In genomic region chr2:162607915-162608314, GRCh38 we compare ENCODE assay signal across 16 cellular contexts.
A peak's percentile ranks its signal among the peaks of the same experiment; 100 is the strongest.
DNase-seq lines count a peak whose midpoint lies in the region; TF ChIP-seq lines count a peak whose summit lies in the region.
"Had no signal": no experiment of that assay in that cellular context is flagged by ENCODE, and none has a peak within 500 bp of the region (broad histone marks: within the 10 kb centered on the region; RNA-seq: fewer than 3 reads in every experiment).

No MANE protein-coding gene starts in this region.

- no peaks in the 10 kb centered on the region for H3K79me1 ChIP-seq in trophoblast cell (ENCODE audit: low read length)

- H3K14ac ChIP-seq in trophoblast cell (ENCODE audit: low read length) = no peak overlapping the region

- no peak overlapping the region for H4K8ac ChIP-seq in trophoblast cell (ENCODE audit: low read depth, low read length)

- no peak overlapping the region for H4K12ac ChIP-seq in trophoblast cell (ENCODE audit: low read depth, low read length)

- H2BK120ac ChIP-seq in trophoblast cell (ENCODE audit: insufficient read depth, low read length, poor library complexity) = no peak overlapping the region

- no peak overlapping the region for H3K18ac ChIP-seq in trophoblast cell (ENCODE audit: low read length)

- H2BK5ac ChIP-seq in trophoblast cell (ENCODE audit: low read depth, low read length, poor library complexity) = no peak overlapping the region

- no peak overlapping the region for H4K91ac ChIP-seq in trophoblast cell (ENCODE audit: low read depth, low read length)

- peak; percentile 51 to 62 for TF ChIP-seq RAD21 in liver (IDR thresholded peaks at IDR 0.05)

- H2AK5ac ChIP-seq in trophoblast cell (ENCODE audit: low read length) = no peak overlapping the region

- WGBS in liver = 38% methylated on average over 5 of the region's 5 CpGs
- WGBS in trophoblast cell (ENCODE audit: extremely low coverage, insufficient coverage, insufficient read length) = no CpG with 5 or more reads among the region's 5 CpGs

- H3K27ac ChIP-seq in liver (ENCODE audit: low read depth in 1 of 2, low read length in 2 of 2) (peak overlapping the region; percentile 46 to 57), skeletal muscle tissue (ENCODE audit: low read depth, low read length) (peak overlapping the region; percentile 51), trophoblast cell (ENCODE audit: low read depth, low read length) (no peak overlapping the region)
- H3K27ac ChIP-seq: A549, HL-60, Peyer's patch, SJSA1 had no signal

- TF ChIP-seq CTCF in liver (IDR thresholded peaks at IDR 0.05; ENCODE audit: low read depth, low read length, missing input control) = no peak

- no peak overlapping the region for H3K4me3 ChIP-seq in liver (ENCODE audit: low read depth in 1 of 3, low read length in 3 of 3)
- no peak overlapping the region for H3K4me3 ChIP-seq in skeletal muscle tissue (ENCODE audit: low read length in 3 of 3)
- no peak overlapping the region for H3K4me3 ChIP-seq in MG63
- no peak overlapping the region for H3K4me3 ChIP-seq in trophoblast cell (ENCODE audit: low read depth, low read length)
- H3K4me3 ChIP-seq: A549, Peyer's patch, SJSA1 had no signal

- H3K4me2 ChIP-seq in trophoblast cell (ENCODE audit: low read length) = no peak overlapping the region
- H3K4me2 ChIP-seq: A549 had no signal

- H3K27me3 ChIP-seq in liver (ENCODE audit: control insufficient read depth in 4 of 4, insufficient read depth in 4 of 4, low read length in 3 of 4) = no peaks in the 10 kb centered on the region
- no peaks in the 10 kb centered on the region for H3K27me3 ChIP-seq in skeletal muscle tissue (ENCODE audit: control insufficient read depth in 3 of 3, insufficient read depth in 3 of 3, low read length in 3 of 3)
- H3K27me3 ChIP-seq in MG63 = no peaks in the 10 kb centered on the region
- H3K27me3 ChIP-seq in trophoblast cell (ENCODE audit: insufficient read depth, low read length) = no peaks in the 10 kb centered on the region
- H3K27me3 ChIP-seq: Peyer's patch, SJSA1 had no signal

- H3K4ac ChIP-seq in trophoblast cell (ENCODE audit: low read depth, low read length) = no peak overlapping the region

- H3K23ac ChIP-seq in trophoblast cell (ENCODE audit: low read length) = no peak overlapping the region

- no peak overlapping the region for H2AFZ ChIP-seq in trophoblast cell (ENCODE audit: insufficient read depth, low read length, poor library complexity)

- no peaks in the 10 kb centered on the region for H3K9me3 ChIP-seq in liver (ENCODE audit: control insufficient read depth in 4 of 4, low read length in 3 of 4)
- no peaks in the 10 kb centered on the region for H3K9me3 ChIP-seq in skeletal muscle tissue (ENCODE audit: control insufficient read depth in 3 of 3, low read length in 3 of 3)
- H3K9me3 ChIP-seq in MG63 = no peaks in the 10 kb centered on the region
- no peaks in the 10 kb centered on the region for H3K9me3 ChIP-seq in trophoblast cell (ENCODE audit: insufficient read depth, low read depth, low read length)
- H3K9me3 ChIP-seq: A549, Peyer's patch, SJSA1 had no signal

- peak; percentile 6 for DNase-seq in H4 (ENCODE audit: low spot score)
- DNase-seq in NCI-H69 (lab: John Stamatoyannopoulos, UW) = peak; percentile 5
- no peak for DNase-seq in MG63
- no peak for DNase-seq in NCI-H2171 treated with DMSO at 0.1 percent for 48 hours (lab: John Stamatoyannopoulos, UW)
- DNase-seq in trophoblast cell = no peak
- DNase-seq: CD4-positive, alpha-beta T cell; HCEC 1CT; MV-4-11; NCI-H187; NCI-H446 treated with DMSO at 0.1 percent for 48 hours; Peyer's patch had no signal

- no peak overlapping the region for H3K9ac ChIP-seq in liver (ENCODE audit: low read depth in 1 of 2, low read length in 2 of 2)
- no peak overlapping the region for H3K9ac ChIP-seq in skeletal muscle tissue (ENCODE audit: low read depth in 1 of 3, low read length in 3 of 3)
- no peak overlapping the region for H3K9ac ChIP-seq in trophoblast cell (ENCODE audit: low read length)

- H3K79me2 ChIP-seq in trophoblast cell (ENCODE audit: control insufficient read depth, insufficient read depth, low read length, poor library complexity) = no peaks in the 10 kb centered on the region

- no peaks in the 10 kb centered on the region for H3K36me3 ChIP-seq in liver (ENCODE audit: control insufficient read depth in 4 of 4, insufficient read depth in 3 of 4, low read depth in 1 of 4, low read length in 3 of 4)
- H3K36me3 ChIP-seq in skeletal muscle tissue (ENCODE audit: control insufficient read depth in 3 of 3, insufficient read depth in 3 of 3, low read length in 3 of 3) = no peaks in the 10 kb centered on the region
- no peaks in the 10 kb centered on the region for H3K36me3 ChIP-seq in MG63
- no peaks in the 10 kb centered on the region for H3K36me3 ChIP-seq in trophoblast cell (ENCODE audit: control insufficient read depth in 1 of 2, insufficient read depth in 2 of 2, low read length in 2 of 2)
- H3K36me3 ChIP-seq: Peyer's patch, SJSA1 had no signal

- no peak overlapping the region for H2BK12ac ChIP-seq in trophoblast cell (ENCODE audit: low read length)

- H3K4me1 ChIP-seq in liver (ENCODE audit: control insufficient read depth in 4 of 4, insufficient read depth in 4 of 4, low read length in 3 of 4) (peaks cover 0 to 8% (median 0%) of the 10 kb centered on the region in 4 donors), skeletal muscle tissue (ENCODE audit: control insufficient read depth in 3 of 3, insufficient read depth in 3 of 3, low read length in 3 of 3) (no peaks in the 10 kb centered on the region), trophoblast cell (ENCODE audit: control insufficient read depth in 1 of 2, insufficient read depth in 2 of 2, low read length in 2 of 2) (no peaks in the 10 kb centered on the region)
- H3K4me1 ChIP-seq: A549, Peyer's patch, SJSA1 had no signal

TF ChIP-seq in liver, 16 proteins besides CTCF, POLR2A, EP300 and RAD21:
- TF ChIP-seq GABPA (IDR thresholded peaks at IDR 0.05 in 1 of 2, conservative IDR thresholded peaks at IDR 0.05 in 1 of 2) (no peak), JUND (IDR thresholded peaks at IDR 0.05) (peak; percentile 93 to 99), HNF4A (conservative IDR thresholded peaks at IDR 0.05) (peak; percentile 90 to 95), TAF1 (conservative IDR thresholded peaks at IDR 0.05) (peak; percentile 49), ATF3 (IDR thresholded peaks at IDR 0.05) (peak; percentile 97), EGR1 (IDR thresholded peaks at IDR 0.05; ENCODE audit: low read depth in 2 of 2) (no peak), NR2F2 (IDR thresholded peaks at IDR 0.05) (no peak), FOXA1 (IDR thresholded peaks at IDR 0.05) (peak; percentile 83), SP1 (IDR thresholded peaks at IDR 0.05) (peak; percentile 99), FOXA2 (IDR thresholded peaks at IDR 0.05) (peak; percentile 90), RXRA (IDR thresholded peaks at IDR 0.05) (peak; percentile 22 to 41), YY1 (IDR thresholded peaks at IDR 0.05) (no peak), HNF4G (IDR thresholded peaks at IDR 0.05) (peak; percentile 79), MAX (IDR thresholded peaks at IDR 0.05) (no peak)
- TF ChIP-seq, protein P1, sequence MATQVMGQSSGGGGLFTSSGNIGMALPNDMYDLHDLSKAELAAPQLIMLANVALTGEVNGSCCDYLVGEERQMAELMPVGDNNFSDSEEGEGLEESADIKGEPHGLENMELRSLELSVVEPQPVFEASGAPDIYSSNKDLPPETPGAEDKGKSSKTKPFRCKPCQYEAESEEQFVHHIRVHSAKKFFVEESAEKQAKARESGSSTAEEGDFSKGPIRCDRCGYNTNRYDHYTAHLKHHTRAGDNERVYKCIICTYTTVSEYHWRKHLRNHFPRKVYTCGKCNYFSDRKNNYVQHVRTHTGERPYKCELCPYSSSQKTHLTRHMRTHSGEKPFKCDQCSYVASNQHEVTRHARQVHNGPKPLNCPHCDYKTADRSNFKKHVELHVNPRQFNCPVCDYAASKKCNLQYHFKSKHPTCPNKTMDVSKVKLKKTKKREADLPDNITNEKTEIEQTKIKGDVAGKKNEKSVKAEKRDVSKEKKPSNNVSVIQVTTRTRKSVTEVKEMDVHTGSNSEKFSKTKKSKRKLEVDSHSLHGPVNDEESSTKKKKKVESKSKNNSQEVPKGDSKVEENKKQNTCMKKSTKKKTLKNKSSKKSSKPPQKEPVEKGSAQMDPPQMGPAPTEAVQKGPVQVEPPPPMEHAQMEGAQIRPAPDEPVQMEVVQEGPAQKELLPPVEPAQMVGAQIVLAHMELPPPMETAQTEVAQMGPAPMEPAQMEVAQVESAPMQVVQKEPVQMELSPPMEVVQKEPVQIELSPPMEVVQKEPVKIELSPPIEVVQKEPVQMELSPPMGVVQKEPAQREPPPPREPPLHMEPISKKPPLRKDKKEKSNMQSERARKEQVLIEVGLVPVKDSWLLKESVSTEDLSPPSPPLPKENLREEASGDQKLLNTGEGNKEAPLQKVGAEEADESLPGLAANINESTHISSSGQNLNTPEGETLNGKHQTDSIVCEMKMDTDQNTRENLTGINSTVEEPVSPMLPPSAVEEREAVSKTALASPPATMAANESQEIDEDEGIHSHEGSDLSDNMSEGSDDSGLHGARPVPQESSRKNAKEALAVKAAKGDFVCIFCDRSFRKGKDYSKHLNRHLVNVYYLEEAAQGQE (IDR thresholded peaks at IDR 0.05) = peak; percentile 55
- TF ChIP-seq, protein P2, sequence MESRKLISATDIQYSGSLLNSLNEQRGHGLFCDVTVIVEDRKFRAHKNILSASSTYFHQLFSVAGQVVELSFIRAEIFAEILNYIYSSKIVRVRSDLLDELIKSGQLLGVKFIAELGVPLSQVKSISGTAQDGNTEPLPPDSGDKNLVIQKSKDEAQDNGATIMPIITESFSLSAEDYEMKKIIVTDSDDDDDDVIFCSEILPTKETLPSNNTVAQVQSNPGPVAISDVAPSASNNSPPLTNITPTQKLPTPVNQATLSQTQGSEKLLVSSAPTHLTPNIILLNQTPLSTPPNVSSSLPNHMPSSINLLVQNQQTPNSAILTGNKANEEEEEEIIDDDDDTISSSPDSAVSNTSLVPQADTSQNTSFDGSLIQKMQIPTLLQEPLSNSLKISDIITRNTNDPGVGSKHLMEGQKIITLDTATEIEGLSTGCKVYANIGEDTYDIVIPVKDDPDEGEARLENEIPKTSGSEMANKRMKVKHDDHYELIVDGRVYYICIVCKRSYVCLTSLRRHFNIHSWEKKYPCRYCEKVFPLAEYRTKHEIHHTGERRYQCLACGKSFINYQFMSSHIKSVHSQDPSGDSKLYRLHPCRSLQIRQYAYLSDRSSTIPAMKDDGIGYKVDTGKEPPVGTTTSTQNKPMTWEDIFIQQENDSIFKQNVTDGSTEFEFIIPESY (IDR thresholded peaks at IDR 0.05) = peak; percentile 33

Comparison
In these comparisons a context has a peak if more than half of its experiments do, and no peak if none do; other contexts are left out.
1. DNase-seq: peak in H4 (single experiment) and NCI-H69 (single experiment); none in MG63 (single experiment), NCI-H2171 treated with DMSO at 0.1 percent for 48 hours (single experiment) and trophoblast cell (0 of 2).